ENCODE assay signal across 18 cellular contexts in the genomic region with DNA sequence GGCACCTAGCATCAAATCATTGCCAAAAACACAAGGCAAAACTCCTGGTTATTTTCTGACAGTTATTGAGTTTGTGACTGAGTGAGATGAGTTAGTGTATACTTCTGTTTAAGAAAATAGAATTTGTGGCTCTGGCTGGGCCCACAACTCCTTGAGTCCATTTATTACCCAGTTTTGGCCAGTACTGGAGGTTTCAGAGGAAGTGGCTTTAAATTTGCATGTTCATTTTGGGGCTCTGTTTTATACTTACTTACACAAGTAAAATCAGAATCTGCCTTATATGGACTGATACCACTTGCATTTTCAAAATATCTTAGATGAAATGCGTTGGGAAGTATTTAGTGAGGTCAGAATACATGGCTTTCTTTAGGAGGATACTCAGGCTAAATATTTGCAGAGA. TPM values are rescaled to one million over a fixed set of nuclear protein-coding genes. Genes with fewer than 3 reads are reported as not detected.
DNase-seq lines count a peak whose midpoint lies in the region; ATAC-seq, FAIRE-seq and TF ChIP-seq lines count a peak whose summit lies in the region.
"Had no signal": no experiment of that assay in that cellular context is flagged by ENCODE, and none has a peak within 500 bp of the region (broad histone marks: within the 10 kb centered on the region; RNA-seq: fewer than 3 reads in every experiment).

No MANE protein-coding gene starts in this region.

- no peak for FAIRE-seq in HTR-8/SVneo (lab: Jason Lieb, UNC)
- FAIRE-seq: keratinocyte had no signal

- H3K27ac Mint-ChIP-seq in Calu3 (ENCODE audit: unreplicated experiment) = no peak overlapping the region
- H3K27ac Mint-ChIP-seq: type B pancreatic cell had no signal

- no peaks in the 10 kb centered on the region for H3K9me3 ChIP-seq in osteoblast (ENCODE audit: low read depth, low read length)
- H3K9me3 ChIP-seq: right lobe of liver had no signal

- CTCF ChIA-PET in Calu3 (lab: Charles Lee) = no interaction called here

- DNase-seq in NOMO-1 treated with dmso at 0.1 percent for 144 hours (lab: John Stamatoyannopoulos, UW; ENCODE audit: unreplicated experiment) (peak; percentile 13), Calu3 (no peak), osteoblast (ENCODE audit: insufficient read length, low spot score, missing footprints) (no peak), lower leg skin (ENCODE audit: low spot score in 2 of 2) (no peak), HTR-8/SVneo (ENCODE audit: insufficient read length, low spot score) (no peak)
- DNase-seq: activated naive CD8-positive, alpha-beta T cell treated with anti-CD3 and anti-CD28 coated beads, Interleukin-2, amount 50 U/mL, for 24 hours; cortex of kidney; EL; foreskin fibroblast; NCI-H146; right lobe of liver; T-helper 9 cell had no signal

- no peaks in the 10 kb centered on the region for H4K20me1 ChIP-seq in osteoblast (ENCODE audit: insufficient read depth, low read length)

- H3K4me3 ChIP-seq in osteoblast (ENCODE audit: insufficient read depth, low read length) = no peak overlapping the region
- H3K4me3 ChIP-seq in lower leg skin (ENCODE audit: low read depth, poor library complexity, severe bottlenecking) = no peak overlapping the region
- H3K4me3 ChIP-seq: right lobe of liver had no signal

- H2AFZ ChIP-seq in osteoblast (ENCODE audit: low read length) = no peak overlapping the region

- no peak overlapping the region for H3K4me3 Mint-ChIP-seq in Calu3 (ENCODE audit: low read depth, unreplicated experiment)
- H3K4me3 Mint-ChIP-seq: activated naive CD8-positive, alpha-beta T cell treated with anti-CD3 and anti-CD28 coated beads, Interleukin-2, amount 50 U/mL, for 24 hours; type B pancreatic cell had no signal

- H3K36me3 Mint-ChIP-seq in Calu3 (ENCODE audit: insufficient read depth, unreplicated experiment) = no peaks in the 10 kb centered on the region
- H3K36me3 Mint-ChIP-seq: type B pancreatic cell had no signal

- H3K27me3 Mint-ChIP-seq in Calu3 (ENCODE audit: unreplicated experiment) = peaks cover 64% of the 10 kb centered on the region
- H3K27me3 Mint-ChIP-seq: activated naive CD8-positive, alpha-beta T cell treated with anti-CD3 and anti-CD28 coated beads, Interleukin-2, amount 50 U/mL, for 24 hours had no signal

- TF ChIP-seq CTCF in Calu3 (IDR thresholded peaks at IDR 0.05; ENCODE audit: unreplicated experiment) = no peak
- no peak for TF ChIP-seq CTCF in osteoblast (IDR thresholded peaks at IDR 0.05; ENCODE audit: extremely low read depth, low read depth, low read length)
- TF ChIP-seq CTCF in lower leg skin (IDR thresholded peaks at IDR 0.05) = no peak

- H3K4me1 Mint-ChIP-seq in Calu3 (ENCODE audit: low read depth, unreplicated experiment) = no peaks in the 10 kb centered on the region

- WGBS in lower leg skin, 2 donors = 76 to 82% methylated on average over 1 of the region's 1 CpG

- H3K4me1 ChIP-seq in osteoblast (ENCODE audit: insufficient read depth, low read length) = peaks cover 7% of the 10 kb centered on the region
- H3K4me1 ChIP-seq: right lobe of liver had no signal

- no peaks in the 10 kb centered on the region for H3K9me3 Mint-ChIP-seq in Calu3 (ENCODE audit: low read depth, unreplicated experiment)
- H3K9me3 Mint-ChIP-seq: activated naive CD8-positive, alpha-beta T cell treated with anti-CD3 and anti-CD28 coated beads, Interleukin-2, amount 50 U/mL, for 24 hours; type B pancreatic cell had no signal

- TF ChIP-seq POLR2A in lower leg skin (IDR thresholded peaks at IDR 0.05) = no peak

- H3K27me3 ChIP-seq in osteoblast (ENCODE audit: insufficient read depth, low read length) = no peaks in the 10 kb centered on the region
- H3K27me3 ChIP-seq: right lobe of liver had no signal

- peak; percentile 75 for ATAC-seq in GM18499 (IDR thresholded peaks at IDR 0.05; ENCODE audit: insufficient read depth, unreplicated experiment)
- peak; percentile 56 for ATAC-seq in GM19468 (IDR thresholded peaks at IDR 0.05; ENCODE audit: extremely low read depth, unreplicated experiment)
- ATAC-seq in HG02938 (IDR thresholded peaks at IDR 0.05; ENCODE audit: unreplicated experiment) = peak; percentile 80
- ATAC-seq: activated naive CD8-positive, alpha-beta T cell treated with anti-CD3 and anti-CD28 coated beads, Interleukin-2, amount 50 U/mL, for 24 hours; right lobe of liver had no signal

- H3K4me2 ChIP-seq in osteoblast (ENCODE audit: insufficient read depth, low read length) = no peak overlapping the region

- H3K27ac ChIP-seq in osteoblast (ENCODE audit: low read depth, low read length) = no peak overlapping the region
- H3K27ac ChIP-seq: right lobe of liver had no signal

- intact Hi-C loops in Calu3 (cut with micrococcal nuclease; ENCODE audit: unreplicated experiment) = no loop called here
- intact Hi-C loops in lower leg skin (cut with DNase I; ENCODE audit: low total_unique reads) = no loop called here

- H3K79me2 ChIP-seq in osteoblast (ENCODE audit: insufficient read depth, low read length) = no peaks in the 10 kb centered on the region

- BruUV-seq in Calu3 (replicated peaks; lab: Mats Ljungman, UMichigan) = no TSS peak

- no peaks in the 10 kb centered on the region for H3K36me3 ChIP-seq in osteoblast (ENCODE audit: insufficient read depth, low read length)
- H3K36me3 ChIP-seq: right lobe of liver had no signal

RNA-seq across cellular contexts. Expression of a gene that starts 29.0 kb away (rescaled TPM):
- total RNA-seq in Calu3 (2022) (0.26 TPM in 1 of 2 replicates, not detected in the other), osteoblast (0.72 and 0.88 TPM in 2 replicates), lower leg skin (under 1 TPM in 2 of 4 donors, not detected in 2; 0.23 to 0.39 TPM)
- total RNA-seq: myocyte had no signal
